ENCODE assay signal across 1 cellular context in the genomic region with DNA sequence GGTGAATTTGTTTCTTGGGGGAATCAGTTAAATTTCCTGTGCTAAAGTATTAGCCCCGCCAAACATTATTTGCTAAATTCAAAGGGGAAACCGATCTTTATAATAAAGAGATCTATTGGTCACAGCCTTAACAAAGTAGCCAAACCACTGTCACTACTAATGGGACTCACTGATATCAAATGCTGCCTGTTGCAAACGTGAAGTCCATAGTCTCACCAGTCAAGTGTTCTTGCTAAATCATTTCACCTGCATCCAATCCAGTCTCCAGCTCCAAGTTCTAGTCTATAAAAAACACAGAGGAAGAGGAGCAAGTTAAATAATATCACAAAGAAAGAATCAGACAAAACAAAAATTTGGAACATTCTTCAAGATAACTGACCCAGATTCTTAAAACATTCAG.
TF ChIP-seq lines count a peak whose summit lies in the region.

No MANE protein-coding gene starts in this region.

TF ChIP-seq in K562, 482 proteins besides CTCF, POLR2A, EP300 and RAD21:
- TF ChIP-seq, protein P1, sequence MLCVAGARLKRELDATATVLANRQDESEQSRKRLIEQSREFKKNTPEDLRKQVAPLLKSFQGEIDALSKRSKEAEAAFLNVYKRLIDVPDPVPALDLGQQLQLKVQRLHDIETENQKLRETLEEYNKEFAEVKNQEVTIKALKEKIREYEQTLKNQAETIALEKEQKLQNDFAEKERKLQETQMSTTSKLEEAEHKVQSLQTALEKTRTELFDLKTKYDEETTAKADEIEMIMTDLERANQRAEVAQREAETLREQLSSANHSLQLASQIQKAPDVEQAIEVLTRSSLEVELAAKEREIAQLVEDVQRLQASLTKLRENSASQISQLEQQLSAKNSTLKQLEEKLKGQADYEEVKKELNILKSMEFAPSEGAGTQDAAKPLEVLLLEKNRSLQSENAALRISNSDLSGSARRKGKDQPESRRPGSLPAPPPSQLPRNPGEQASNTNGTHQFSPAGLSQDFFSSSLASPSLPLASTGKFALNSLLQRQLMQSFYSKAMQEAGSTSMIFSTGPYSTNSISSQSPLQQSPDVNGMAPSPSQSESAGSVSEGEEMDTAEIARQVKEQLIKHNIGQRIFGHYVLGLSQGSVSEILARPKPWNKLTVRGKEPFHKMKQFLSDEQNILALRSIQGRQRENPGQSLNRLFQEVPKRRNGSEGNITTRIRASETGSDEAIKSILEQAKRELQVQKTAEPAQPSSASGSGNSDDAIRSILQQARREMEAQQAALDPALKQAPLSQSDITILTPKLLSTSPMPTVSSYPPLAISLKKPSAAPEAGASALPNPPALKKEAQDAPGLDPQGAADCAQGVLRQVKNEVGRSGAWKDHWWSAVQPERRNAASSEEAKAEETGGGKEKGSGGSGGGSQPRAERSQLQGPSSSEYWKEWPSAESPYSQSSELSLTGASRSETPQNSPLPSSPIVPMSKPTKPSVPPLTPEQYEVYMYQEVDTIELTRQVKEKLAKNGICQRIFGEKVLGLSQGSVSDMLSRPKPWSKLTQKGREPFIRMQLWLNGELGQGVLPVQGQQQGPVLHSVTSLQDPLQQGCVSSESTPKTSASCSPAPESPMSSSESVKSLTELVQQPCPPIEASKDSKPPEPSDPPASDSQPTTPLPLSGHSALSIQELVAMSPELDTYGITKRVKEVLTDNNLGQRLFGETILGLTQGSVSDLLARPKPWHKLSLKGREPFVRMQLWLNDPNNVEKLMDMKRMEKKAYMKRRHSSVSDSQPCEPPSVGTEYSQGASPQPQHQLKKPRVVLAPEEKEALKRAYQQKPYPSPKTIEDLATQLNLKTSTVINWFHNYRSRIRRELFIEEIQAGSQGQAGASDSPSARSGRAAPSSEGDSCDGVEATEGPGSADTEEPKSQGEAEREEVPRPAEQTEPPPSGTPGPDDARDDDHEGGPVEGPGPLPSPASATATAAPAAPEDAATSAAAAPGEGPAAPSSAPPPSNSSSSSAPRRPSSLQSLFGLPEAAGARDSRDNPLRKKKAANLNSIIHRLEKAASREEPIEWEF (CRISPR knock-in tag; IDR thresholded peaks at IDR 0.05), result 0 out of 2 replicates have a peak, but pooled peaks have one; percentile 41
- TF ChIP-seq ZNF133 (CRISPR knock-in tag; IDR thresholded peaks at IDR 0.05), result no peak
- no peak for TF ChIP-seq NFE2 (IDR thresholded peaks at IDR 0.05; ENCODE audit: low read depth)
- TF ChIP-seq, protein P2, sequence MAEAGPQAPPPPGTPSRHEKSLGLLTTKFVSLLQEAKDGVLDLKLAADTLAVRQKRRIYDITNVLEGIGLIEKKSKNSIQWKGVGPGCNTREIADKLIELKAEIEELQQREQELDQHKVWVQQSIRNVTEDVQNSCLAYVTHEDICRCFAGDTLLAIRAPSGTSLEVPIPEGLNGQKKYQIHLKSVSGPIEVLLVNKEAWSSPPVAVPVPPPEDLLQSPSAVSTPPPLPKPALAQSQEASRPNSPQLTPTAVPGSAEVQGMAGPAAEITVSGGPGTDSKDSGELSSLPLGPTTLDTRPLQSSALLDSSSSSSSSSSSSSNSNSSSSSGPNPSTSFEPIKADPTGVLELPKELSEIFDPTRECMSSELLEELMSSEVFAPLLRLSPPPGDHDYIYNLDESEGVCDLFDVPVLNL (CRISPR knock-in tag; IDR thresholded peaks at IDR 0.05; ENCODE audit: low read depth), result no peak
